In the genomic region with DNA sequence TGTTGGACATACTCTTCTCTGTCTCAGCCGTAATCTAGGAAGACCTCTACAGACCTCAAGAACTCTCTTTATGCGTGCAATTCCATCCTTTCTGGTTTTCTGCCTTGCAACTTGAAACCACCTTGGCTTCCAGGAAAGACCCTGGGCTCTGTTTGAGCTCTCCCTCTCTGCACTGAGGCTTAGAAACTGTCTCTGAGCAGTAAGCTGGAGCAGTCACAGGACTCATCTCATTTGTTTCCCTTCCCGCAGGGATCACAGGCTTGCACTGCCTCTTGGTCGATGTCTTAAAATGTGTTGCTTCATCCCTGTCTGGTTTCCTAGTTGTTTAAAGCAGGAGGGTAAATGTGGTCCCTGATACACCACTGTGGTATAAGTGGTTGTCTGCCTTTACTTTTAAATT, we compare ENCODE assay signal across 1 cellular context.
TF ChIP-seq lines count a peak whose summit lies in the region.

No MANE protein-coding gene starts in this region.

TF ChIP-seq in GM23338, 12 proteins besides CTCF, POLR2A, EP300 and RAD21 (continued from another document):
- TF ChIP-seq, protein P1, sequence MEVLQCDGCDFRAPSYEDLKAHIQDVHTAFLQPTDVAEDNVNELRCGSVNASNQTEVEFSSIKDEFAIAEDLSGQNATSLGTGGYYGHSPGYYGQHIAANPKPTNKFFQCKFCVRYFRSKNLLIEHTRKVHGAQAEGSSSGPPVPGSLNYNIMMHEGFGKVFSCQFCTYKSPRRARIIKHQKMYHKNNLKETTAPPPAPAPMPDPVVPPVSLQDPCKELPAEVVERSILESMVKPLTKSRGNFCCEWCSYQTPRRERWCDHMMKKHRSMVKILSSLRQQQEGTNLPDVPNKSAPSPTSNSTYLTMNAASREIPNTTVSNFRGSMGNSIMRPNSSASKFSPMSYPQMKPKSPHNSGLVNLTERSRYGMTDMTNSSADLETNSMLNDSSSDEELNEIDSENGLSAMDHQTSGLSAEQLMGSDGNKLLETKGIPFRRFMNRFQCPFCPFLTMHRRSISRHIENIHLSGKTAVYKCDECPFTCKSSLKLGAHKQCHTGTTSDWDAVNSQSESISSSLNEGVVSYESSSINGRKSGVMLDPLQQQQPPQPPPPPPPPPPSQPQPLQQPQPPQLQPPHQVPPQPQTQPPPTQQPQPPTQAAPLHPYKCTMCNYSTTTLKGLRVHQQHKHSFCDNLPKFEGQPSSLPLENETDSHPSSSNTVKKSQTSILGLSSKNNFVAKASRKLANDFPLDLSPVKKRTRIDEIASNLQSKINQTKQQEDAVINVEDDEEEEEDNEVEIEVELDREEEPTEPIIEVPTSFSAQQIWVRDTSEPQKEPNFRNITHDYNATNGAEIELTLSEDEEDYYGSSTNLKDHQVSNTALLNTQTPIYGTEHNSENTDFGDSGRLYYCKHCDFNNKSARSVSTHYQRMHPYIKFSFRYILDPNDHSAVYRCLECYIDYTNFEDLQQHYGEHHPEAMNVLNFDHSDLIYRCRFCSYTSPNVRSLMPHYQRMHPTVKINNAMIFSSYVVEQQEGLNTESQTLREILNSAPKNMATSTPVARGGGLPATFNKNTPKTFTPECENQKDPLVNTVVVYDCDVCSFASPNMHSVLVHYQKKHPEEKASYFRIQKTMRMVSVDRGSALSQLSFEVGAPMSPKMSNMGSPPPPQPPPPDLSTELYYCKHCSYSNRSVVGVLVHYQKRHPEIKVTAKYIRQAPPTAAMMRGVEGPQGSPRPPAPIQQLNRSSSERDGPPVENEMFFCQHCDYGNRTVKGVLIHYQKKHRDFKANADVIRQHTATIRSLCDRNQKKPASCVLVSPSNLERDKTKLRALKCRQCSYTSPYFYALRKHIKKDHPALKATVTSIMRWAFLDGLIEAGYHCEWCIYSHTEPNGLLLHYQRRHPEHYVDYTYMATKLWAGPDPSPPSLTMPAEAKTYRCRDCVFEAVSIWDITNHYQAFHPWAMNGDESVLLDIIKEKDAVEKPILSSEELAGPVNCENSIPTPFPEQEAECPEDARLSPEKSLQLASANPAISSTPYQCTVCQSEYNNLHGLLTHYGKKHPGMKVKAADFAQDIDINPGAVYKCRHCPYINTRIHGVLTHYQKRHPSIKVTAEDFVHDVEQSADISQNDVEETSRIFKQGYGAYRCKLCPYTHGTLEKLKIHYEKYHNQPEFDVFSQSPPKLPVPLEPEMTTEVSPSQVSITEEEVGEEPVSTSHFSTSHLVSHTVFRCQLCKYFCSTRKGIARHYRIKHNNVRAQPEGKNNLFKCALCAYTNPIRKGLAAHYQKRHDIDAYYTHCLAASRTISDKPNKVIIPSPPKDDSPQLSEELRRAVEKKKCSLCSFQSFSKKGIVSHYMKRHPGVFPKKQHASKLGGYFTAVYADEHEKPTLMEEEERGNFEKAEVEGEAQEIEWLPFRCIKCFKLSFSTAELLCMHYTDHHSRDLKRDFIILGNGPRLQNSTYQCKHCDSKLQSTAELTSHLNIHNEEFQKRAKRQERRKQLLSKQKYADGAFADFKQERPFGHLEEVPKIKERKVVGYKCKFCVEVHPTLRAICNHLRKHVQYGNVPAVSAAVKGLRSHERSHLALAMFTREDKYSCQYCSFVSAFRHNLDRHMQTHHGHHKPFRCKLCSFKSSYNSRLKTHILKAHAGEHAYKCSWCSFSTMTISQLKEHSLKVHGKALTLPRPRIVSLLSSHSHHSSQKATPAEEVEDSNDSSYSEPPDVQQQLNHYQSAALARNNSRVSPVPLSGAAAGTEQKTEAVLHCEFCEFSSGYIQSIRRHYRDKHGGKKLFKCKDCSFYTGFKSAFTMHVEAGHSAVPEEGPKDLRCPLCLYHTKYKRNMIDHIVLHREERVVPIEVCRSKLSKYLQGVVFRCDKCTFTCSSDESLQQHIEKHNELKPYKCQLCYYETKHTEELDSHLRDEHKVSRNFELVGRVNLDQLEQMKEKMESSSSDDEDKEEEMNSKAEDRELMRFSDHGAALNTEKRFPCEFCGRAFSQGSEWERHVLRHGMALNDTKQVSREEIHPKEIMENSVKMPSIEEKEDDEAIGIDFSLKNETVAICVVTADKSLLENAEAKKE (CRISPR knock-in tag; IDR thresholded peaks at IDR 0.05): no peak
